30 cellular contexts compared by ENCODE assay signal in genomic region chr3:73883497-73883896, GRCh38.
"Had no signal": no experiment of that assay in that cellular context is flagged by ENCODE, and none has a peak within 500 bp of the region (broad histone marks: within the 10 kb centered on the region; RNA-seq: fewer than 3 reads in every experiment).

No MANE protein-coding gene starts in this region.

- H3K4me3 ChIP-seq: ascending aorta, breast epithelium, cardiac muscle cell, colonic mucosa, esophagus squamous epithelium, gastroesophageal sphincter, heart right ventricle, hepatocyte had no signal

- H3K27me3 Mint-ChIP-seq: activated CD4-positive, alpha-beta memory T cell treated with anti-CD3 and anti-CD28 coated beads, Interleukin-2, amount 10 ng/mL, durations not matched to agents 7 days and 5 days; activated CD4-positive, alpha-beta T cell treated with anti-CD3 and anti-CD28 coated beads, Interleukin-2, amount 10 ng/mL, durations not matched to agents 7 days and 5 days; activated naive CD4-positive, alpha-beta T cell treated with anti-CD3 and anti-CD28 coated beads, Interleukin-2, amount 10 ng/mL, durations not matched to agents 7 days and 5 days; activated naive CD8-positive, alpha-beta T cell treated with anti-CD3 and anti-CD28 coated beads, Interleukin-2, amount 10 ng/mL, durations not matched to agents 7 days and 5 days; activated T-cell treated with anti-CD3 and anti-CD28 coated beads, Interleukin-2, amount 50 U/mL, for 24 hours; brain had no signal

- H2AFZ ChIP-seq: hepatocyte had no signal

- H3K27ac ChIP-seq: ascending aorta, breast epithelium, cardiac muscle cell, colonic mucosa, epithelial cell of prostate, esophagus squamous epithelium, gastroesophageal sphincter, heart right ventricle, hepatocyte had no signal

- H3K27me3 ChIP-seq: ascending aorta, breast epithelium, cardiac muscle cell, colonic mucosa, esophagus squamous epithelium, gastroesophageal sphincter, heart right ventricle, hepatocyte had no signal

- DNase-seq: activated CD4-positive, alpha-beta memory T cell treated with anti-CD3 and anti-CD28 coated beads, Interleukin-2, amount 10 ng/mL, durations not matched to agents 7 days and 5 days; activated CD4-positive, alpha-beta T cell treated with anti-CD3 and anti-CD28 coated beads for 1 hour; activated CD4-positive, alpha-beta T cell treated with anti-CD3 and anti-CD28 coated beads for 4 hours; activated CD4-positive, alpha-beta T cell treated with anti-CD3 and anti-CD28 coated beads, Interleukin-2, amount 10 ng/mL, durations not matched to agents 7 days and 5 days; activated CD4-positive, alpha-beta T cell treated with anti-CD3 and anti-CD28 coated beads, Interleukin-2, amount 50 U/mL, for 4 hours; activated CD8-positive, alpha-beta memory T cell treated with anti-CD3 and anti-CD28 coated beads, Interleukin-2, amount 50 U/mL, for 48 hours; activated gamma-delta T cell; activated naive CD4-positive, alpha-beta T cell; activated naive CD4-positive, alpha-beta T cell treated with anti-CD3 and anti-CD28 coated beads, Interleukin-2, amount 10 ng/mL, durations not matched to agents 7 days and 5 days; activated naive CD8-positive, alpha-beta T cell treated with anti-CD3 and anti-CD28 coated beads, Interleukin-2, amount 10 ng/mL, durations not matched to agents 7 days and 5 days; activated T-cell treated with anti-CD3 and anti-CD28 coated beads for 4 hours; activated T-cell treated with anti-CD3 and anti-CD28 coated beads, Interleukin-2, amount 50 U/mL, for 24 hours; activated T-cell treated with anti-CD3 and anti-CD28 coated beads, Interleukin-2, amount 50 U/mL, for 72 hours; central memory CD4-positive, alpha-beta T cell; cerebellar nuclear complex; colonic mucosa; effector CD8-positive, alpha-beta T cell; esophagus squamous epithelium; foreskin melanocyte; heart right ventricle had no signal

- ATAC-seq: activated naive CD4-positive, alpha-beta T cell treated with anti-CD3 and anti-CD28 coated beads, Interleukin-2, amount 50 U/mL, for 72 hours; activated T-cell treated with anti-CD3 and anti-CD28 coated beads, Interleukin-2, amount 50 U/mL, for 72 hours; gastroesophageal sphincter; heart right ventricle had no signal

- H3K4me3 Mint-ChIP-seq: activated CD4-positive, alpha-beta memory T cell treated with anti-CD3 and anti-CD28 coated beads, Interleukin-2, amount 10 ng/mL, durations not matched to agents 7 days and 5 days; activated CD4-positive, alpha-beta T cell treated with anti-CD3 and anti-CD28 coated beads, Interleukin-2, amount 10 ng/mL, durations not matched to agents 7 days and 5 days; activated naive CD4-positive, alpha-beta T cell treated with anti-CD3 and anti-CD28 coated beads, Interleukin-2, amount 10 ng/mL, durations not matched to agents 7 days and 5 days; activated naive CD8-positive, alpha-beta T cell treated with anti-CD3 and anti-CD28 coated beads, Interleukin-2, amount 10 ng/mL, durations not matched to agents 7 days and 5 days; activated T-cell treated with anti-CD3 and anti-CD28 coated beads, Interleukin-2, amount 50 U/mL, for 24 hours; activated T-cell treated with anti-CD3 and anti-CD28 coated beads, Interleukin-2, amount 50 U/mL, for 72 hours; brain had no signal

- FAIRE-seq: endometrium, endothelial cell of umbilical vein had no signal

- H3K4me1 ChIP-seq: ascending aorta, breast epithelium, colonic mucosa, esophagus squamous epithelium, gastroesophageal sphincter, heart right ventricle had no signal

- H3K4me2 ChIP-seq: hepatocyte had no signal

- H3K36me3 ChIP-seq: ascending aorta, breast epithelium, cardiac muscle cell, colonic mucosa, esophagus squamous epithelium, gastroesophageal sphincter, heart right ventricle had no signal

- H3K79me2 ChIP-seq: hepatocyte had no signal

- H3K36me3 Mint-ChIP-seq: activated naive CD4-positive, alpha-beta T cell treated with anti-CD3 and anti-CD28 coated beads, Interleukin-2, amount 10 ng/mL, durations not matched to agents 7 days and 5 days; activated naive CD8-positive, alpha-beta T cell treated with anti-CD3 and anti-CD28 coated beads, Interleukin-2, amount 10 ng/mL, durations not matched to agents 7 days and 5 days; brain had no signal

- H3K27ac Mint-ChIP-seq: activated CD4-positive, alpha-beta memory T cell treated with anti-CD3 and anti-CD28 coated beads, Interleukin-2, amount 10 ng/mL, durations not matched to agents 7 days and 5 days; activated CD4-positive, alpha-beta T cell treated with anti-CD3 and anti-CD28 coated beads, Interleukin-2, amount 10 ng/mL, durations not matched to agents 7 days and 5 days; activated naive CD4-positive, alpha-beta T cell treated with anti-CD3 and anti-CD28 coated beads, Interleukin-2, amount 10 ng/mL, durations not matched to agents 7 days and 5 days; activated naive CD4-positive, alpha-beta T cell treated with anti-CD3 and anti-CD28 coated beads, Interleukin-2, amount 50 U/mL, for 72 hours; activated naive CD8-positive, alpha-beta T cell treated with anti-CD3 and anti-CD28 coated beads, Interleukin-2, amount 10 ng/mL, durations not matched to agents 7 days and 5 days; activated T-cell treated with anti-CD3 and anti-CD28 coated beads, Interleukin-2, amount 50 U/mL, for 24 hours; activated T-cell treated with anti-CD3 and anti-CD28 coated beads, Interleukin-2, amount 50 U/mL, for 72 hours had no signal

- H3K4me1 Mint-ChIP-seq: activated CD4-positive, alpha-beta memory T cell treated with anti-CD3 and anti-CD28 coated beads, Interleukin-2, amount 10 ng/mL, durations not matched to agents 7 days and 5 days; activated CD4-positive, alpha-beta T cell treated with anti-CD3 and anti-CD28 coated beads, Interleukin-2, amount 10 ng/mL, durations not matched to agents 7 days and 5 days; activated naive CD4-positive, alpha-beta T cell treated with anti-CD3 and anti-CD28 coated beads, Interleukin-2, amount 10 ng/mL, durations not matched to agents 7 days and 5 days; activated naive CD8-positive, alpha-beta T cell treated with anti-CD3 and anti-CD28 coated beads, Interleukin-2, amount 10 ng/mL, durations not matched to agents 7 days and 5 days had no signal

- H3K9me3 ChIP-seq: ascending aorta, breast epithelium, colonic mucosa, esophagus squamous epithelium, gastroesophageal sphincter, heart right ventricle had no signal
